12 cellular contexts compared by ENCODE assay signal in the genomic region with DNA sequence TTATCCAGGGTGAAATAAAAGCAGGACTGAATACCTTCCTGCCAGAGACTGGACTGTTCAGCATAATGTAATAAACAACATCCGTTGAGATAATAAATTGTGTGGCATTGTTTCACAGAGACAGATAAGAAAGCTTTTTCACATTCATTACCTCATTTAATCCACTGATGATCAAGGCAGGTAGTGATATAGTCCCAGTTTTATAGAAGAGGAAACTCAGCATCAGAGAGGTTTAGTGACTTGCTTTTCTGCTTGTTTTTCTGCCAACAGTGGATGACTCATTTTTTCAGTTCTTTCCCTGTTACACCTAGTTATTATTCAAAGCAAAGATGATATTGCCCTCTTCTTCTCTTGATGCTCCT. TPM values are rescaled to one million over a fixed set of nuclear protein-coding genes. Genes with fewer than 3 reads are reported as not detected.
DNase-seq lines count a peak whose midpoint lies in the region; ATAC-seq, FAIRE-seq and TF ChIP-seq lines count a peak whose summit lies in the region.
"Had no signal": no experiment of that assay in that cellular context is flagged by ENCODE, and none has a peak within 500 bp of the region (broad histone marks: within the 10 kb centered on the region; RNA-seq: fewer than 3 reads in every experiment).

No MANE protein-coding gene starts in this region.

- no peak for ATAC-seq in gastrocnemius medialis
- ATAC-seq in HG03280 (IDR thresholded peaks at IDR 0.05; ENCODE audit: unreplicated experiment) = no peak
- ATAC-seq in GM21528 (IDR thresholded peaks at IDR 0.05; ENCODE audit: low FRiP score, unreplicated experiment) = no peak

- no peak overlapping the region for H2AFZ ChIP-seq in GM23248

- WGBS in GM23248 (ENCODE audit: low coverage in 1 of 2, low lambda C conversion rate in 2 of 2, missing lambda C conversion rate in 2 of 2), 2 experiments = 37 to 50% methylated on average over 1 of the region's 1 CpG

- H3K27ac ChIP-seq in GM23248 = peak overlapping the region; percentile 77
- peak overlapping the region; percentile 98 to 99 (median 98) for H3K27ac ChIP-seq in gastrocnemius medialis

- H4K20me1 ChIP-seq in GM23248 (ENCODE audit: insufficient read depth) = no peaks in the 10 kb centered on the region

- TF ChIP-seq CTCF in cardiac fibroblast (IDR thresholded peaks at IDR 0.05; ENCODE audit: low read depth, low read length) (no peak), gastrocnemius medialis (IDR thresholded peaks at IDR 0.05 in 4 of 5, conservative IDR thresholded peaks at IDR 0.05 in 1 of 5) (no peak)

- peaks cover 14% of the 10 kb centered on the region for H3F3A ChIP-seq in GM23248 (ENCODE audit: insufficient read depth)

- H3K9me2 ChIP-seq in GM23248 (ENCODE audit: insufficient read depth) = no peaks in the 10 kb centered on the region

- H3K4me3 ChIP-seq in GM23248 (no peak overlapping the region), cardiac fibroblast (replicated peaks in 1 of 2; ENCODE audit: low read depth in 2 of 2, low read length in 2 of 2) (no peak overlapping the region), gastrocnemius medialis (peak overlapping the region in 3 of 4 donors; percentile 71 to 85 (median 81))

- no peaks in the 10 kb centered on the region for H3K79me2 ChIP-seq in GM23248 (ENCODE audit: insufficient read depth)

- H3K4me2 ChIP-seq in GM23248 (ENCODE audit: unreplicated experiment) = peak overlapping the region; percentile 62

- peak overlapping the region; percentile 53 for H3K9ac ChIP-seq in GM23248

- in situ Hi-C loops in GM23248 (cut with MboI) = no loop called here
- in situ Hi-C loops in gastrocnemius medialis (cut with MboI; ENCODE audit: low sequenced_read_pairs in 4 of 4) = no loop called here

- no peaks in the 10 kb centered on the region for H3K27me3 ChIP-seq in GM23248 (replicated peaks; ENCODE audit: insufficient read depth)
- H3K27me3 ChIP-seq in gastrocnemius medialis = no peaks in the 10 kb centered on the region

- H3K9me3 ChIP-seq in GM23248 (ENCODE audit: low read depth) (no peaks in the 10 kb centered on the region), gastrocnemius medialis (no peaks in the 10 kb centered on the region)

- intact Hi-C loops in gastrocnemius medialis (cut with DNase I; ENCODE audit: low total_unique reads) = loop anchor here (10.0 kb wide), 1 partner anchor 631 kb away; no protein-coding TSS in a partner anchor

- peaks cover 24% of the 10 kb centered on the region for H3K4me1 ChIP-seq in GM23248 (ENCODE audit: insufficient read depth)
- peaks cover 69 to 72% of the 10 kb centered on the region in 2 donors for H3K4me1 ChIP-seq in gastrocnemius medialis

- FAIRE-seq in RCC 7860 (lab: Jason Lieb, UNC) = no peak
- FAIRE-seq: HTR-8/SVneo had no signal

- H3K36me3 ChIP-seq in GM23248 (ENCODE audit: low read depth) (no peaks in the 10 kb centered on the region), gastrocnemius medialis (no peaks in the 10 kb centered on the region)

- no peak for TF ChIP-seq POLR2A in gastrocnemius medialis (IDR thresholded peaks at IDR 0.05)

- DNase-seq in GM23248 (peak; percentile 66), RCC 7860 (ENCODE audit: low spot score) (peak; percentile 29), cardiac fibroblast (ENCODE audit: low read depth in 2 of 2) (peak; percentile 39 to 76), gastrocnemius medialis (no peak), NCI-H748 treated with DMSO at 0.1 percent for 48 hours (lab: John Stamatoyannopoulos, UW) (no peak)
- DNase-seq: activated effector memory CD4-positive, alpha-beta T cell treated with Interleukin-2 at 50 U/mL for 16 hours; DMS79 treated with DMSO at 0.1 percent for 48 hours; endodermal cell; stimulated activated CD4-positive, alpha-beta T cell treated with anti-CD3 and anti-CD28 coated beads, Interleukin-4, amount 100 ng/mL, for 1 hour had no signal

RNA-seq across cellular contexts. Expression of a gene that starts 4.0 kb away (rescaled TPM):
- total RNA-seq in GM23248 (2014; rRNA removed; shearing (Covaris generic)) = not detected in 2 replicates
- not detected in 2 replicates for polyA plus RNA-seq in GM23248 (2016; fragmentation: Nextera tagmentation; extraction: Ambion mirVana)
- 100 to 1,000 TPM; 273 to 408 (median 362) TPM for total RNA-seq in gastrocnemius medialis

Comparison
In these comparisons a context has a peak if more than half of its experiments do, and no peak if none do; other contexts are left out.
1. DNase-seq: peak in GM23248 (single experiment), RCC 7860 (single experiment) and cardiac fibroblast (2 of 2); none in gastrocnemius medialis (0 of 2) and NCI-H748 treated with DMSO at 0.1 percent for 48 hours (single experiment).
2. H3K4me3 ChIP-seq: peak in gastrocnemius medialis (3 of 4); none in GM23248 (single experiment) and cardiac fibroblast (0 of 2).
3. RNA of a gene that starts 4.0 kb away (total RNA-seq): 273 to 408 TPM in gastrocnemius medialis; not detected in GM23248; every median in the first group is over 100 times any median in the second.